18 cellular contexts compared by ENCODE assay signal in the genomic region with DNA sequence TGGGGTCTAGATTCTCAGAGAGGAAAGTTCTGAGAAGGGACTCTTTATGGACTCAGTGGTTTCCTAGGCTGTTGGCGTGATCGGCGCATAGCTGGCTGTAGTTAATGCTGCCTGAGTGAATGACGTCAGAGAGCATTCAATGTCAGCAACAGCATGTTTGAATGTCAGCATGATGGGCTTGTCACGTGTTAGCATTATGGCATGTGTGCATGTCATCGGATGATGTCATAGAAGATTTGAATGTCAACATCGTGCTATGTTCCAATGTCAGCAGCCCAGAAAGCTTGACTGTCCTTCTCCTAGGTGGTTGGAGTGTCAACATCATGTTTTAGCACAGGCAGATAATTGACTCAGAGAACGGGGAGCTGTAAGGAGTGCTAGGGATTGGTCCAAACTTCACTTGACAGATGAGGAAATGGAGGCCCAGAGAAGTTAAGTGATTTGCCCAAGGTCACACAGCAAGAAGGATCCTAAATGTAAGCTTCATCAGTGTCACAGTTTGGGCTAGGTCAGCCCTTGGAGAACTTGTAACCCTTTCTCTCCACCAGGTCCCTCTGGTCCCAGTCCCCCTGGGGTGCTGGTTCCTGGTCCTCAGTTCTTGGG. TPM values are rescaled to one million over a fixed set of nuclear protein-coding genes. Genes with fewer than 3 reads are reported as not detected.
A peak's percentile ranks its signal among the peaks of the same experiment; 100 is the strongest.
DNase-seq lines count a peak whose midpoint lies in the region; ATAC-seq, FAIRE-seq and TF ChIP-seq lines count a peak whose summit lies in the region.
"Had no signal": no experiment of that assay in that cellular context is flagged by ENCODE, and none has a peak within 500 bp of the region (broad histone marks: within the 10 kb centered on the region; RNA-seq: fewer than 3 reads in every experiment).

No MANE protein-coding gene starts in this region.

- H3K9me3 ChIP-seq in HepG2 (ENCODE audit: low read length) (no peaks in the 10 kb centered on the region), right lobe of liver (no peaks in the 10 kb centered on the region), pancreas (no peaks in the 10 kb centered on the region)
- no peaks in the 10 kb centered on the region for H3K9me3 ChIP-seq in effector memory CD4-positive, alpha-beta T cell (ENCODE audit: control insufficient read depth, low read length)

- TF ChIP-seq RAD21 in HepG2 (CRISPR knock-in tag; IDR thresholded peaks at IDR 0.05) = no peak

- no TSS peak for BruUV-seq in HepG2 (replicated peaks; lab: Mats Ljungman, UMichigan)

- H3K4me1 ChIP-seq in HepG2 (ENCODE audit: insufficient read depth, low read length) (peaks cover 27% of the 10 kb centered on the region), right lobe of liver (peaks cover 0 to 14% (median 2%) of the 10 kb centered on the region in 4 donors), pancreas (peaks cover 0 to 6% (median 0%) of the 10 kb centered on the region in 3 donors)
- H3K4me1 ChIP-seq in effector memory CD4-positive, alpha-beta T cell (ENCODE audit: control insufficient read depth, insufficient read depth, low read length, poor library complexity, severe bottlenecking) = no peaks in the 10 kb centered on the region

- CTCF ChIA-PET in HepG2 (lab: Yijun Ruan, JAX; ENCODE audit: low intra/inter-chr PET ratio, low total read pairs) = no interaction called here

- DNase-seq in HepG2 (ENCODE audit: low spot score) (no peak), right lobe of liver (no peak), caudate nucleus (lab: John Stamatoyannopoulos, UW) (no peak), pancreas (no peak)
- no peak for DNase-seq in activated naive CD4-positive, alpha-beta T cell treated with Interleukin-2 at 50 U/mL for 16 hours
- no peak for DNase-seq in stimulated activated naive CD4-positive, alpha-beta T cell treated with Interleukin-2 at 50 U/mL for 16 hours (lab: John Stamatoyannopoulos, UW)
- no peak for DNase-seq in effector memory CD4-positive, alpha-beta T cell
- DNase-seq: C1 segment of cervical spinal cord; Calu3; CD4-positive, alpha-beta T cell; DMS 273 treated with DMSO at 0.1 percent for 48 hours; DMS79 treated with DMSO at 0.1 percent for 48 hours; EL; GM23248; H7 had no signal

- ATAC-seq in HepG2 (no peak), right lobe of liver (no peak), pancreas (no peak)

- no peak overlapping the region for H3K4me2 ChIP-seq in HepG2 (ENCODE audit: low read depth, low read length)

- H3K27me3 ChIP-seq in HepG2 (ENCODE audit: control insufficient read depth in 1 of 2, insufficient read depth in 2 of 2, low read length in 2 of 2) (peaks cover 8 to 52% of the 10 kb centered on the region in 2 experiments), right lobe of liver (no peaks in the 10 kb centered on the region), layer of hippocampus (ENCODE audit: control insufficient read depth, insufficient read depth, low read length) (no peaks in the 10 kb centered on the region), pancreas (no peaks in the 10 kb centered on the region)
- peaks cover 3% of the 10 kb centered on the region for H3K27me3 ChIP-seq in effector memory CD4-positive, alpha-beta T cell (replicated peaks; ENCODE audit: control insufficient read depth, insufficient read depth, low read length, poor library complexity, severe bottlenecking)

- H4K20me1 ChIP-seq in HepG2 (ENCODE audit: insufficient read depth, low read length) = no peaks in the 10 kb centered on the region

- TF ChIP-seq POLR2A in HepG2 (IDR thresholded peaks at IDR 0.05; ENCODE audit: insufficient read depth in 1 of 2, low read depth in 2 of 2, low read length in 2 of 2) (no peak), right lobe of liver (IDR thresholded peaks at IDR 0.05) (no peak)

- no peak for TF ChIP-seq CTCF in HepG2 (CRISPR knock-in tag; IDR thresholded peaks at IDR 0.05)
- TF ChIP-seq CTCF in right lobe of liver (IDR thresholded peaks at IDR 0.05) = no peak
- TF ChIP-seq CTCF in pancreas (IDR thresholded peaks at IDR 0.05) = no peak

- H3K9ac ChIP-seq in HepG2 (ENCODE audit: insufficient read depth, low read depth, low read length) = no peak overlapping the region
- H3K9ac ChIP-seq: GM23248 had no signal

- H3K79me2 ChIP-seq in HepG2 (ENCODE audit: insufficient read depth, low read length) = no peaks in the 10 kb centered on the region

- no peak overlapping the region for H2AFZ ChIP-seq in HepG2 (ENCODE audit: low read length)
- H2AFZ ChIP-seq: GM23248 had no signal

- intact Hi-C loops in HepG2 (cut with micrococcal nuclease; ENCODE audit: unreplicated experiment) = no loop called here
- intact Hi-C loops in right lobe of liver (cut with DNase I) = no loop called here
- intact Hi-C loops in pancreas (cut with DNase I) = no loop called here

- in situ Hi-C loops in HepG2 (cut with HindIII; ENCODE audit: extremely low pct_ligation_motif_present, low pct_unique_long_range_greater_than_20kb) = no loop called here

- H3K27ac ChIP-seq in HepG2 (ENCODE audit: extremely low read length, insufficient read depth, low read length) = no peak overlapping the region
- H3K27ac ChIP-seq in right lobe of liver = no peak overlapping the region
- peak overlapping the region; percentile 97 for H3K27ac ChIP-seq in caudate nucleus (ENCODE audit: low read depth, low read length)
- peak overlapping the region; percentile 95 for H3K27ac ChIP-seq in layer of hippocampus (ENCODE audit: low read depth, low read length)
- H3K27ac ChIP-seq in pancreas = no peak overlapping the region
- H3K27ac ChIP-seq in effector memory CD4-positive, alpha-beta T cell (ENCODE audit: insufficient read depth, low read length, poor library complexity, severe bottlenecking) = no peak overlapping the region
- H3K27ac ChIP-seq: GM23248 had no signal

- H3K36me3 ChIP-seq in HepG2 (replicated peaks in 1 of 2; ENCODE audit: control insufficient read depth in 1 of 2, insufficient read depth in 2 of 2, low read length in 2 of 2) (no peaks in the 10 kb centered on the region), right lobe of liver (no peaks in the 10 kb centered on the region), pancreas (no peaks in the 10 kb centered on the region)
- no peaks in the 10 kb centered on the region for H3K36me3 ChIP-seq in effector memory CD4-positive, alpha-beta T cell (ENCODE audit: control insufficient read depth, insufficient read depth, low read length)

- no peak for FAIRE-seq in HepG2 (lab: Jason Lieb, UNC)
- no peak for FAIRE-seq in pancreas (lab: Jason Lieb, UNC)
- FAIRE-seq: G401.6, GM12891 had no signal

- no peak overlapping the region for H3K4me3 ChIP-seq in HepG2 (replicated peaks in 1 of 3; ENCODE audit: insufficient read depth in 1 of 3, low read depth in 2 of 3, low read length in 3 of 3)
- no peak overlapping the region for H3K4me3 ChIP-seq in right lobe of liver
- H3K4me3 ChIP-seq in pancreas = no peak overlapping the region
- H3K4me3 ChIP-seq in effector memory CD4-positive, alpha-beta T cell (ENCODE audit: insufficient read depth, low read depth, low read length, poor library complexity, severe bottlenecking) = no peak overlapping the region
- H3K4me3 ChIP-seq: GM23248 had no signal

- POLR2A ChIA-PET in HepG2 (lab: Yijun Ruan, JAX) = no interaction called here

- TF ChIP-seq EP300 in HepG2 (IDR thresholded peaks at IDR 0.05; ENCODE audit: low read depth in 2 of 2, low read length in 2 of 2) (no peak), HepG2 (CRISPR knock-in tag; IDR thresholded peaks at IDR 0.05; ENCODE audit: borderline replicate concordance) (no peak)

- WGBS in HepG2 (ENCODE audit: low lambda C conversion rate) = 41% methylated on average over 8 of the region's 8 CpGs
- 73% methylated on average over 3 of the region's 8 CpGs for WGBS in right lobe of liver (ENCODE audit: insufficient coverage, low coverage, low lambda C conversion rate, missing lambda C conversion rate)
- 82 to 90% methylated on average over 8 of the region's 8 CpGs for WGBS in pancreas, 2 donors

RNA-seq across cellular contexts. Expression of a gene that starts 45.5 kb away (rescaled TPM):
- total RNA-seq in HepG2 (2016; rRNA removed; fragmentation: Illumina TruSeq; extraction: Trizol) (47.1 and 66.9 TPM in 2 replicates), right lobe of liver (10 to 100 TPM; 14.2 to 60.0 (median 37.6) TPM), pancreas (1 to 10 TPM; 5.8 to 8.6 (median 7.3) TPM)
- total RNA-seq in HepG2 (2016; cell fraction: cytosol; rRNA removed; fragmentation: Illumina TruSeq; extraction: Trizol; ENCODE audit: low read depth) = 15.1 and 17.9 TPM in 2 replicates
- 40.9 and 70.6 TPM in 2 replicates for total RNA-seq in HepG2 (2016; cell fraction: insoluble cytoplasmic fraction; rRNA removed; fragmentation: Illumina TruSeq; extraction: Trizol)
- 34.1 and 39.6 TPM in 2 replicates for total RNA-seq in HepG2 (2016; cell fraction: membrane; rRNA removed; fragmentation: Illumina TruSeq; extraction: Trizol)
- 38.8 and 47.2 TPM in 2 replicates for total RNA-seq in HepG2 (2016; cell fraction: nucleus; rRNA removed; fragmentation: Illumina TruSeq; extraction: Trizol)
- polyA plus RNA-seq in HepG2 (2011; rRNA removed) (11.6 and 22.5 TPM in 2 replicates), pancreas (10 to 100 TPM; 13.3 to 15.9 TPM)
- polyA plus RNA-seq in HepG2 (2011; cell fraction: cytosol; rRNA removed) = 12.4 and 13.5 TPM in 2 replicates
- 32.0 and 47.6 TPM in 2 replicates for polyA plus RNA-seq in HepG2 (2011; cell fraction: nucleus; rRNA removed)
- 19.2 and 28.6 TPM in 2 replicates for polyA plus RNA-seq in HepG2 (2012)
- polyA plus RNA-seq in HepG2 (2016; cell fraction: cytosol; fragmentation: Illumina TruSeq; extraction: Trizol; ENCODE audit: low read depth) = 16.3 and 19.9 TPM in 2 replicates
- polyA plus RNA-seq in HepG2 (2016; cell fraction: insoluble cytoplasmic fraction; fragmentation: Illumina TruSeq; extraction: Trizol; ENCODE audit: low read depth) = 42.0 and 50.4 TPM in 2 replicates
- polyA plus RNA-seq in HepG2 (2016; cell fraction: membrane; fragmentation: Illumina TruSeq; extraction: Trizol; ENCODE audit: low read depth) = 26.9 and 30.0 TPM in 2 replicates
- polyA plus RNA-seq in HepG2 (2016; cell fraction: nucleus; fragmentation: Illumina TruSeq; extraction: Trizol; ENCODE audit: insufficient read depth, low read depth) = 78.2 and 82.6 TPM in 2 replicates
- polyA minus RNA-seq in HepG2 (2011; rRNA and poly(A)+ RNA removed; ENCODE audit: low replicate concordance) = 19.6 and 22.9 TPM in 2 replicates
- polyA minus RNA-seq in HepG2 (2011; cell fraction: cytosol; rRNA and poly(A)+ RNA removed) = 6.1 and 8.0 TPM in 2 replicates
- 12.2 and 21.1 TPM in 2 replicates for polyA minus RNA-seq in HepG2 (2011; cell fraction: nucleus; rRNA and poly(A)+ RNA removed)

RNA-seq across cellular contexts. Expression of a gene that starts 45.8 kb away (rescaled TPM):
- total RNA-seq in HepG2 (2016; rRNA removed; fragmentation: Illumina TruSeq; extraction: Trizol) (77.3 and 112 TPM in 2 replicates), right lobe of liver (10 to 100 TPM; 42.6 to 99.8 (median 65.2) TPM), pancreas (10 to 100 TPM; 15.6 to 26.1 (median 17.6) TPM)
- 32.4 and 42.7 TPM in 2 replicates for total RNA-seq in HepG2 (2016; cell fraction: cytosol; rRNA removed; fragmentation: Illumina TruSeq; extraction: Trizol; ENCODE audit: low read depth)
- total RNA-seq in HepG2 (2016; cell fraction: insoluble cytoplasmic fraction; rRNA removed; fragmentation: Illumina TruSeq; extraction: Trizol) = 80.5 and 108 TPM in 2 replicates
- 59.5 and 67.4 TPM in 2 replicates for total RNA-seq in HepG2 (2016; cell fraction: membrane; rRNA removed; fragmentation: Illumina TruSeq; extraction: Trizol)
- 37.8 and 41.0 TPM in 2 replicates for total RNA-seq in HepG2 (2016; cell fraction: nucleus; rRNA removed; fragmentation: Illumina TruSeq; extraction: Trizol)
- polyA plus RNA-seq in HepG2 (2011; rRNA removed) (26.1 and 33.2 TPM in 2 replicates), pancreas (10 to 100 TPM; 33.2 to 40.6 TPM)
- 29.9 and 32.2 TPM in 2 replicates for polyA plus RNA-seq in HepG2 (2011; cell fraction: cytosol; rRNA removed)
- 34.9 and 43.2 TPM in 2 replicates for polyA plus RNA-seq in HepG2 (2011; cell fraction: nucleus; rRNA removed)
- polyA plus RNA-seq in HepG2 (2012) = 39.1 and 40.4 TPM in 2 replicates
- 36.6 and 44.0 TPM in 2 replicates for polyA plus RNA-seq in HepG2 (2016; cell fraction: cytosol; fragmentation: Illumina TruSeq; extraction: Trizol; ENCODE audit: low read depth)
- 98.7 and 99.8 TPM in 2 replicates for polyA plus RNA-seq in HepG2 (2016; cell fraction: insoluble cytoplasmic fraction; fragmentation: Illumina TruSeq; extraction: Trizol; ENCODE audit: low read depth)
- polyA plus RNA-seq in HepG2 (2016; cell fraction: membrane; fragmentation: Illumina TruSeq; extraction: Trizol; ENCODE audit: low read depth) = 39.9 and 52.5 TPM in 2 replicates
- 58.2 and 63.9 TPM in 2 replicates for polyA plus RNA-seq in HepG2 (2016; cell fraction: nucleus; fragmentation: Illumina TruSeq; extraction: Trizol; ENCODE audit: insufficient read depth, low read depth)
- 37.1 and 53.3 TPM in 2 replicates for polyA minus RNA-seq in HepG2 (2011; rRNA and poly(A)+ RNA removed; ENCODE audit: low replicate concordance)
- polyA minus RNA-seq in HepG2 (2011; cell fraction: cytosol; rRNA and poly(A)+ RNA removed) = 11.8 and 16.2 TPM in 2 replicates
- 21.0 and 29.1 TPM in 2 replicates for polyA minus RNA-seq in HepG2 (2011; cell fraction: nucleus; rRNA and poly(A)+ RNA removed)

Comparison
In these comparisons a context has a peak if more than half of its experiments do, and no peak if none do; other contexts are left out.
1. H3K27ac ChIP-seq: peak in caudate nucleus (single experiment) and layer of hippocampus (single experiment); none in HepG2 (single experiment), right lobe of liver (0 of 3), pancreas (0 of 4) and effector memory CD4-positive, alpha-beta T cell (single experiment).